ENCODE assay signal across 1 cellular context in the genomic region with DNA sequence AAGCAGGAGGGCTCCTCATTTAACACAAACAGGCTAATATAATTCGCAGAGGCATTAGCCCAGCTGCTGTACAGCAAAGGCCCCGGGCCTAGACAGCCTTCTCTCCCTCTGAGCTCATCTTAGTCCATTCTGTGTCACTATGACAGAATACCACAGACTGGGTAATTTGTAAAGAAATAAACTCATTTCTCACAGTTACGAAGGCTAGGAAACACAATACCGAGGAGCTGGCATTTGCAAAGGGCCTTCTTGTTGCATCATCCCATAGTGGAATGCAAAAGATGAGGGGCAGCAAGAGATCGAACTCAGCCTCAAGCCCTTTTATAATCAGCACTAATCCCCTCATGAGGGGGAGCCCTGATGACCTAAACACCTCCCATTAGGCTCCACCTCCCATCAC.
TF ChIP-seq lines count a peak whose summit lies in the region.

No MANE protein-coding gene starts in this region.

TF ChIP-seq in HEK293, 187 proteins besides CTCF, POLR2A, EP300 and RAD21 (continued from another document):
- TF ChIP-seq PRDM6 (tag by site-specific recombination; IDR thresholded peaks at IDR 0.05) (peak; percentile 46), ZBTB48 (tag by site-specific recombination; IDR thresholded peaks at IDR 0.05) (no peak)
- TF ChIP-seq, protein P1, sequence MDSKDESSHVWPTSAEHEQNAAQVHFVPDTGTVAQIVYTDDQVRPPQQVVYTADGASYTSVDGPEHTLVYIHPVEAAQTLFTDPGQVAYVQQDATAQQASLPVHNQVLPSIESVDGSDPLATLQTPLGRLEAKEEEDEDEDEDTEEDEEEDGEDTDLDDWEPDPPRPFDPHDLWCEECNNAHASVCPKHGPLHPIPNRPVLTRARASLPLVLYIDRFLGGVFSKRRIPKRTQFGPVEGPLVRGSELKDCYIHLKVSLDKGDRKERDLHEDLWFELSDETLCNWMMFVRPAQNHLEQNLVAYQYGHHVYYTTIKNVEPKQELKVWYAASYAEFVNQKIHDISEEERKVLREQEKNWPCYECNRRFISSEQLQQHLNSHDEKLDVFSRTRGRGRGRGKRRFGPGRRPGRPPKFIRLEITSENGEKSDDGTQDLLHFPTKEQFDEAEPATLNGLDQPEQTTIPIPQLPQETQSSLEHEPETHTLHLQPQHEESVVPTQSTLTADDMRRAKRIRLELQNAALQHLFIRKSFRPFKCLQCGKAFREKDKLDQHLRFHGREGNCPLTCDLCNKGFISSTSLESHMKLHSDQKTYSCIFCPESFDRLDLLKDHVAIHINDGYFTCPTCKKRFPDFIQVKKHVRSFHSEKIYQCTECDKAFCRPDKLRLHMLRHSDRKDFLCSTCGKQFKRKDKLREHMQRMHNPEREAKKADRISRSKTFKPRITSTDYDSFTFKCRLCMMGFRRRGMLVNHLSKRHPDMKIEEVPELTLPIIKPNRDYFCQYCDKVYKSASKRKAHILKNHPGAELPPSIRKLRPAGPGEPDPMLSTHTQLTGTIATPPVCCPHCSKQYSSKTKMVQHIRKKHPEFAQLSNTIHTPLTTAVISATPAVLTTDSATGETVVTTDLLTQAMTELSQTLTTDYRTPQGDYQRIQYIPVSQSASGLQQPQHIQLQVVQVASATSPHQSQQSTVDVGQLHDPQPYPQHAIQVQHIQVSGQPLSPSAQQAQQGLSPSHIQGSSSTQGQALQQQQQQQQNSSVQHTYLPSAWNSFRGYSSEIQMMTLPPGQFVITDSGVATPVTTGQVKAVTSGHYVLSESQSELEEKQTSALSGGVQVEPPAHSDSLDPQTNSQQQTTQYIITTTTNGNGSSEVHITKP (tag by site-specific recombination; IDR thresholded peaks at IDR 0.05): peak; percentile 20; the same call in 1 of the 2 replicates
